1 cellular context compared by ENCODE assay signal in genomic region chr9:128912270-128912853, GRCh38.
TF ChIP-seq lines count a peak whose summit lies in the region.

No MANE protein-coding gene starts in this region.

TF ChIP-seq in HepG2, 621 proteins besides CTCF, POLR2A, EP300 and RAD21 (continued from another document and continues in another):
- TF ChIP-seq BCLAF1 (IDR thresholded peaks at IDR 0.05) = no peak
- TF ChIP-seq NCOA2 (CRISPR knock-in tag; IDR thresholded peaks at IDR 0.05) = peak; percentile 29; the same call in 1 of the 2 replicates
- no peak for TF ChIP-seq ZNF746 (CRISPR knock-in tag; IDR thresholded peaks at IDR 0.05)
- TF ChIP-seq HMGXB3 (CRISPR knock-in tag; IDR thresholded peaks at IDR 0.05; ENCODE audit: borderline replicate concordance) = no peak
- TF ChIP-seq XBP1 (CRISPR knock-in tag; IDR thresholded peaks at IDR 0.05) = no peak
- TF ChIP-seq AGO1 (IDR thresholded peaks at IDR 0.05; ENCODE audit: low read depth, low read length, poor library complexity, severe bottlenecking) = no peak
- no peak for TF ChIP-seq HCFC1 (IDR thresholded peaks at IDR 0.05; ENCODE audit: low read depth, low read length)
- TF ChIP-seq ARID4A (CRISPR knock-in tag; IDR thresholded peaks at IDR 0.05; ENCODE audit: borderline replicate concordance) = no peak
- no peak for TF ChIP-seq ZEB1 (IDR thresholded peaks at IDR 0.05; ENCODE audit: insufficient replicate concordance, low read depth)
- TF ChIP-seq FLYWCH1 (CRISPR knock-in tag; IDR thresholded peaks at IDR 0.05) = no peak
- no peak for TF ChIP-seq ZBTB34 (CRISPR knock-in tag; IDR thresholded peaks at IDR 0.05)
- no peak for TF ChIP-seq ZNF337 (CRISPR knock-in tag; IDR thresholded peaks at IDR 0.05; ENCODE audit: borderline replicate concordance, low read depth)
- no peak for TF ChIP-seq ZNF558 (CRISPR knock-in tag; IDR thresholded peaks at IDR 0.05; ENCODE audit: borderline replicate concordance)
- peak; percentile 90 for TF ChIP-seq ZBTB33 (CRISPR knock-in tag; IDR thresholded peaks at IDR 0.05)
- no peak for TF ChIP-seq MLX (CRISPR knock-in tag; IDR thresholded peaks at IDR 0.05)
- peak; percentile 31; the same call in 1 of the 2 replicates for TF ChIP-seq RARA (CRISPR knock-in tag; IDR thresholded peaks at IDR 0.05)
- 0 out of 2 replicates have a peak, but pooled peaks have one; percentile 34 for TF ChIP-seq IRF2 (CRISPR knock-in tag; IDR thresholded peaks at IDR 0.05)
- TF ChIP-seq ZNF296 (CRISPR knock-in tag; conservative IDR thresholded peaks at IDR 0.05) = no peak
- no peak for TF ChIP-seq ZNF724P (CRISPR knock-in tag; IDR thresholded peaks at IDR 0.05; ENCODE audit: borderline replicate concordance)
- no peak for TF ChIP-seq MAX (IDR thresholded peaks at IDR 0.05)
- no peak for TF ChIP-seq ZNF598 (CRISPR knock-in tag; IDR thresholded peaks at IDR 0.05; ENCODE audit: borderline replicate concordance)
- no peak for TF ChIP-seq HNRNPLL (IDR thresholded peaks at IDR 0.05; ENCODE audit: low read depth, low read length, poor library complexity, severe bottlenecking)
- no peak for TF ChIP-seq ZKSCAN8 (CRISPR knock-in tag; IDR thresholded peaks at IDR 0.05; ENCODE audit: borderline replicate concordance)
- TF ChIP-seq ZNF7 (CRISPR knock-in tag; IDR thresholded peaks at IDR 0.05) = no peak
- TF ChIP-seq PRMT3 (CRISPR knock-in tag; IDR thresholded peaks at IDR 0.05; ENCODE audit: borderline replicate concordance, low read depth) = no peak
- TF ChIP-seq FOXM1 (CRISPR knock-in tag; IDR thresholded peaks at IDR 0.05) = no peak
- peak; percentile 44; the same call in 1 of the 2 replicates for TF ChIP-seq PATZ1 (CRISPR knock-in tag; IDR thresholded peaks at IDR 0.05)
- no peak for TF ChIP-seq ZNF335 (CRISPR knock-in tag; IDR thresholded peaks at IDR 0.05)
- no peak for TF ChIP-seq ZNF432 (CRISPR knock-in tag; IDR thresholded peaks at IDR 0.05; ENCODE audit: borderline replicate concordance)
- peak; percentile 39; the same call in 1 of the 2 replicates for TF ChIP-seq ZNF614 (CRISPR knock-in tag; IDR thresholded peaks at IDR 0.05; ENCODE audit: borderline replicate concordance)
- TF ChIP-seq ZNF251 (CRISPR knock-in tag; IDR thresholded peaks at IDR 0.05) = no peak
- TF ChIP-seq SP5 (CRISPR knock-in tag; IDR thresholded peaks at IDR 0.05; ENCODE audit: borderline replicate concordance, low read depth) = no peak; the same call in 1 of the 2 replicates
- TF ChIP-seq NFYB (CRISPR knock-in tag; IDR thresholded peaks at IDR 0.05) = no peak
- TF ChIP-seq ZBED4 (CRISPR knock-in tag; IDR thresholded peaks at IDR 0.05; ENCODE audit: borderline replicate concordance) = no peak
- peak; percentile 92; the same call in 1 of the 2 replicates for TF ChIP-seq SOX5 (CRISPR knock-in tag; IDR thresholded peaks at IDR 0.05; ENCODE audit: borderline replicate concordance)
